In the genomic region with DNA sequence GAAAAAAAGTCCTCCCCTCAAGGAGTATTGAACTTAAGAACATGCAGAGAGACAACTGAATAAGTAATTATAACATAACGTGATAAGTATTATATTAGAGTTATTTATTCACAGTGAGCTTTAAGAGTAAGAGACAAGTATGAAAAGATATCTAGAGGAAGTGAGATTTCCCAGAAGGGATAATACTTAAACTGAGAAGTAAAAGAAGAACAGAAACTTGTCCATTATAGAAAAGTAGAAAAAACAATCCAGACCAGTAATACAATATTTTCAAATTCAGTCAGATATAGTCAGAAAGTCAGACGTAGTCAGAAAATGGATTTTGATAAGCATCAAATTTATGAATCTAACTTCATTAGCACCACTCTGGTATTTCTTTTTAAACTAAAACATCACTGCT, we compare ENCODE assay signal across 17 cellular contexts.
A peak's percentile ranks its signal among the peaks of the same experiment; 100 is the strongest.
DNase-seq lines count a peak whose midpoint lies in the region; ATAC-seq and TF ChIP-seq lines count a peak whose summit lies in the region.
"Had no signal": no experiment of that assay in that cellular context is flagged by ENCODE, and none has a peak within 500 bp of the region (broad histone marks: within the 10 kb centered on the region; RNA-seq: fewer than 3 reads in every experiment).

No MANE protein-coding gene starts in this region.

- TF ChIP-seq CTCF in omental fat pad (IDR thresholded peaks at IDR 0.05), result no peak

- H3K4me1 Mint-ChIP-seq in stimulated activated naive B cell treated with anti-CD40 and anti-IgM and Interleukin-4, amounts not matched to agents 10 μg/mL and 1 μg/mL and 100 μg/mL, for 72 hours, result no peaks in the 10 kb centered on the region
- H3K4me1 Mint-ChIP-seq: immature natural killer cell; memory B cell; stimulated activated memory B cell treated with anti-CD40 and anti-IgM and Interleukin-4, amounts not matched to agents 10 μg/mL and 1 μg/mL and 100 μg/mL, for 72 hours; T-cell had no signal

- H3K27me3 Mint-ChIP-seq in stimulated activated naive B cell treated with anti-CD40 and anti-IgM and Interleukin-4, amounts not matched to agents 10 μg/mL and 1 μg/mL and 100 μg/mL, for 72 hours, result no peaks in the 10 kb centered on the region
- H3K27me3 Mint-ChIP-seq: activated naive CD8-positive, alpha-beta T cell; memory B cell; stimulated activated memory B cell treated with anti-CD40 and anti-IgM and Interleukin-4, amounts not matched to agents 10 μg/mL and 1 μg/mL and 100 μg/mL, for 72 hours; T-cell had no signal

- no peak overlapping the region for H3K4me3 Mint-ChIP-seq in stimulated activated naive B cell treated with anti-CD40 and anti-IgM and Interleukin-4, amounts not matched to agents 10 μg/mL and 1 μg/mL and 100 μg/mL, for 72 hours
- H3K4me3 Mint-ChIP-seq: activated naive CD8-positive, alpha-beta T cell; immature natural killer cell; memory B cell; stimulated activated memory B cell treated with anti-CD40 and anti-IgM and Interleukin-4, amounts not matched to agents 10 μg/mL and 1 μg/mL and 100 μg/mL, for 72 hours; T-cell had no signal

- no peak for DNase-seq in stimulated activated naive B cell treated with anti-CD40 and anti-IgM and Interleukin-4, amounts not matched to agents 10 μg/mL and 1 μg/mL and 100 μg/mL, for 72 hours
- no peak for DNase-seq in effector CD4-positive, alpha-beta T cell
- DNase-seq in omental fat pad (ENCODE audit: low spot score) (no peak), glomerular visceral epithelial cell (ENCODE audit: extremely low spot score) (no peak)
- DNase-seq: activated CD8-positive, alpha-beta memory T cell treated with anti-CD3 and anti-CD28 coated beads, Interleukin-2, amount 50 U/mL, for 4 hours; DND-41; immature natural killer cell; NCI-H1436 treated with DMSO at 0.1 percent for 48 hours; NCI-H510A; T-cell had no signal

- H3K9me3 Mint-ChIP-seq in stimulated activated naive B cell treated with anti-CD40 and anti-IgM and Interleukin-4, amounts not matched to agents 10 μg/mL and 1 μg/mL and 100 μg/mL, for 72 hours, result peaks cover 4 to 8% of the 10 kb centered on the region in 2 donors

- H3K36me3 Mint-ChIP-seq in stimulated activated naive B cell treated with anti-CD40 and anti-IgM and Interleukin-4, amounts not matched to agents 10 μg/mL and 1 μg/mL and 100 μg/mL, for 72 hours, result no peaks in the 10 kb centered on the region
- H3K36me3 Mint-ChIP-seq: activated naive CD8-positive, alpha-beta T cell; memory B cell; stimulated activated memory B cell treated with anti-CD40 and anti-IgM and Interleukin-4, amounts not matched to agents 10 μg/mL and 1 μg/mL and 100 μg/mL, for 72 hours; T-cell had no signal

- peak; percentile 89 for ATAC-seq in GM19043 (IDR thresholded peaks at IDR 0.05; ENCODE audit: low read depth, unreplicated experiment)
- ATAC-seq in HG02588 (IDR thresholded peaks at IDR 0.05; ENCODE audit: unreplicated experiment), result peak; percentile 65
- peak; percentile 87 for ATAC-seq in HG03159 (IDR thresholded peaks at IDR 0.05; ENCODE audit: unreplicated experiment)
- ATAC-seq in stimulated activated naive B cell treated with anti-CD40 and anti-IgM and Interleukin-4, amounts not matched to agents 10 μg/mL and 1 μg/mL and 100 μg/mL, for 72 hours (replicated peaks), result peak; percentile 77 to 84
- ATAC-seq in omental fat pad (ENCODE audit: low FRiP score), result no peak
- ATAC-seq: gastroesophageal sphincter; stimulated activated memory B cell treated with anti-CD40 and anti-IgM and Interleukin-4, amounts not matched to agents 10 μg/mL and 1 μg/mL and 100 μg/mL, for 72 hours; T-cell had no signal

- no peak overlapping the region for H3K27ac Mint-ChIP-seq in stimulated activated naive B cell treated with anti-CD40 and anti-IgM and Interleukin-4, amounts not matched to agents 10 μg/mL and 1 μg/mL and 100 μg/mL, for 72 hours
- H3K27ac Mint-ChIP-seq: activated naive CD8-positive, alpha-beta T cell; immature natural killer cell; memory B cell; stimulated activated memory B cell treated with anti-CD40 and anti-IgM and Interleukin-4, amounts not matched to agents 10 μg/mL and 1 μg/mL and 100 μg/mL, for 72 hours; T-cell had no signal
